In genomic region chr13:113610266-113610665, GRCh38 we compare ENCODE assay signal across 29 cellular contexts. TPM values are rescaled to one million over a fixed set of nuclear protein-coding genes. Genes with fewer than 3 reads are reported as not detected.
"Had no signal": no experiment of that assay in that cellular context is flagged by ENCODE, and none has a peak within 500 bp of the region (broad histone marks: within the 10 kb centered on the region; RNA-seq: fewer than 3 reads in every experiment).

No MANE protein-coding gene starts in this region.

- H3K4me3 ChIP-seq: cardiac muscle cell, left lung, lung, testis, vagina had no signal

- H3K27me3 ChIP-seq: cardiac muscle cell, left lung, testis, vagina had no signal

- H3K27ac Mint-ChIP-seq: T-helper 1 cell treated with Interleukin-12 subunit alpha and Interleukin-12 subunit beta and Interleukin-4 antibody, amounts not matched to agents 30 μg/mL and 1 μg/mL, for 36 hours; type B pancreatic cell had no signal

- DNase-seq: activated CD4-positive, alpha-beta T cell treated with anti-CD3 and anti-CD28 coated beads for 4 hours; activated CD4-positive, alpha-beta T cell treated with anti-CD3 and anti-CD28 coated beads, Interleukin-2, amount 50 U/mL, for 48 hours; activated CD4-positive, CD25-positive, alpha-beta regulatory T cell; activated CD8-positive, alpha-beta memory T cell treated with anti-CD3 and anti-CD28 coated beads, Interleukin-2, amount 50 U/mL, for 48 hours; activated naive CD4-positive, alpha-beta T cell treated with Interleukin-2 at 50 U/mL for 16 hours; activated T-cell treated with anti-CD3 and anti-CD28 coated beads, Interleukin-2, amount 50 U/mL, for 4 hours; amygdala; erythroblast; foreskin fibroblast; kidney glomerular epithelial cell; retina; stimulated activated CD4-positive, alpha-beta T cell treated with anti-CD3 and anti-CD28 coated beads, Interleukin-2, amount 100 ng/mL, for 48 hours; stimulated activated CD8-positive, alpha-beta memory T cell treated with anti-CD3 and anti-CD28 coated beads, Interleukin-4, amount 100 ng/mL, for 48 hours; stimulated activated naive CD4-positive, alpha-beta T cell; T1000; testis had no signal

- H3K9me3 Mint-ChIP-seq: activated T-cell treated with anti-CD3 and anti-CD28 coated beads, Interleukin-2, amount 50 U/mL, for 4 hours; T-helper 1 cell treated with Interleukin-12 subunit alpha and Interleukin-12 subunit beta and Interleukin-4 antibody, amounts not matched to agents 30 μg/mL and 1 μg/mL, for 36 hours; type B pancreatic cell had no signal

- H3K4me3 Mint-ChIP-seq: activated T-cell treated with anti-CD3 and anti-CD28 coated beads, Interleukin-2, amount 50 U/mL, for 4 hours; T-helper 1 cell treated with Interleukin-12 subunit alpha and Interleukin-12 subunit beta and Interleukin-4 antibody, amounts not matched to agents 30 μg/mL and 1 μg/mL, for 36 hours; type B pancreatic cell had no signal

- ATAC-seq: activated T-cell treated with anti-CD3 and anti-CD28 coated beads, Interleukin-2, amount 50 U/mL, for 4 hours; left lung had no signal

- H3K27me3 Mint-ChIP-seq: type B pancreatic cell had no signal

- FAIRE-seq: endometrium had no signal

- H3K4me1 ChIP-seq: vagina had no signal

- H3K9me3 ChIP-seq: left lung, testis, vagina had no signal

- H3K27ac ChIP-seq: cardiac muscle cell, left lung, testis, vagina had no signal

RNA-seq across cellular contexts. Expression of gene ATP4B, which starts 47.7 kb away (rescaled TPM):
- total RNA-seq: activated CD8-positive, alpha-beta memory T cell treated with anti-CD3 and anti-CD28 coated beads for 36 hours; activated T-cell treated with anti-CD3 and anti-CD28 coated beads, Interleukin-2, amount 50 U/mL, for 4 hours; cardiac muscle cell; chondrocyte; fibroblast of lung; left lung; lung; osteoblast; posterior vena cava; testis; vagina had no signal
- polyA plus RNA-seq: fibroblast of lung, lung, neural cell had no signal

RNA-seq across cellular contexts. Expression of gene GRK1, which starts 56.8 kb away (rescaled TPM):
- total RNA-seq: osteoblast, posterior vena cava, vagina had no signal
- polyA plus RNA-seq: fibroblast of lung had no signal
